In genomic region chr15:79319973-79320372, GRCh38 we compare ENCODE assay signal across 8 cellular contexts. TPM values are rescaled to one million over a fixed set of nuclear protein-coding genes. Genes with fewer than 3 reads are reported as not detected.
"Had no signal": no experiment of that assay in that cellular context is flagged by ENCODE, and none has a peak within 500 bp of the region (broad histone marks: within the 10 kb centered on the region; RNA-seq: fewer than 3 reads in every experiment).

No MANE protein-coding gene starts in this region.

RNA-seq across cellular contexts. Expression of gene ANKRD34C, which starts 37.5 kb away (rescaled TPM):
- total RNA-seq: LHCN-M2, MCF 10A, NCI-H460, PC-3, Peyer's patch, Right ventricle myocardium superior, SJSA1 had no signal
- polyA plus RNA-seq: SK-N-SH had no signal
